Comparison of ENCODE assay signal across 8 cellular contexts in genomic region chr4:77994194-77994721, GRCh38.
DNase-seq lines count a peak whose midpoint lies in the region; ATAC-seq and TF ChIP-seq lines count a peak whose summit lies in the region.

No MANE protein-coding gene starts in this region.

- H2AFZ ChIP-seq in OCI-LY3 (ENCODE audit: low read depth, low read length): 0 out of 2 replicates have a peak overlapping the region, but pooled peaks have one; percentile 6

- no peaks in the 10 kb centered on the region for H3K36me3 ChIP-seq in OCI-LY3 (replicated peaks; ENCODE audit: low read depth, low read length)
- no peaks in the 10 kb centered on the region for H3K36me3 ChIP-seq in ovary

- TF ChIP-seq EP300 in ovary (IDR thresholded peaks at IDR 0.05): no peak

- H4K20me1 ChIP-seq in OCI-LY3 (ENCODE audit: insufficient read depth, low read length): no peaks in the 10 kb centered on the region

- H3K4me1 ChIP-seq in OCI-LY3 (ENCODE audit: low read length) (no peaks in the 10 kb centered on the region), ovary (ENCODE audit: insufficient read depth) (no peaks in the 10 kb centered on the region)

- H3K9me3 ChIP-seq in OCI-LY3 (ENCODE audit: insufficient read depth, low read length) (no peaks in the 10 kb centered on the region), ovary (no peaks in the 10 kb centered on the region)

- intact Hi-C loops in ovary (cut with DNase I): no loop called here

- H3K79me2 ChIP-seq in OCI-LY3 (ENCODE audit: low read length): no peaks in the 10 kb centered on the region

- TF ChIP-seq POLR2A in ovary (IDR thresholded peaks at IDR 0.05): no peak

- no peak overlapping the region for H3K9ac ChIP-seq in OCI-LY3 (ENCODE audit: low read length)

- in situ Hi-C loops in Caki2 (cut with HindIII; ENCODE audit: low pct_unique_long_range_greater_than_20kb, low sequenced_read_pairs): no loop called here

- H3K27ac ChIP-seq in OCI-LY3 (ENCODE audit: low read length) (no peak overlapping the region), ovary (no peak overlapping the region)

- DNase-seq in Caki2 (ENCODE audit: low read depth) (peak; percentile 38), fibroblast of the aortic adventitia (ENCODE audit: low read depth) (peak; percentile 61), pons (ENCODE audit: low spot score) (peak; percentile 29), NCI-H1105 treated with DMSO at 0.1 percent for 48 hours (lab: John Stamatoyannopoulos, UW) (no peak), anterior cingulate cortex (lab: John Stamatoyannopoulos, UW) (no peak), ovary (no peak)

- TF ChIP-seq CTCF in OCI-LY3 (IDR thresholded peaks at IDR 0.05; ENCODE audit: low read depth, low read length): peak; percentile 60
- TF ChIP-seq CTCF in fibroblast of the aortic adventitia (IDR thresholded peaks at IDR 0.05; ENCODE audit: insufficient read depth, low read length): peak; percentile 68
- no peak for TF ChIP-seq CTCF in ovary (IDR thresholded peaks at IDR 0.05)

- peak; percentile 70 for ATAC-seq in GM21576 (IDR thresholded peaks at IDR 0.05; ENCODE audit: unreplicated experiment)

- H3K4me2 ChIP-seq in OCI-LY3 (ENCODE audit: low read length): no peak overlapping the region

- peaks cover 11% of the 10 kb centered on the region; the same call in 1 of the 2 replicates for H3K27me3 ChIP-seq in OCI-LY3 (ENCODE audit: low read depth, low read length)
- no peaks in the 10 kb centered on the region for H3K27me3 ChIP-seq in ovary

- H3K4me3 ChIP-seq in OCI-LY3 (ENCODE audit: low read length) (no peak overlapping the region), fibroblast of the aortic adventitia (ENCODE audit: low read depth, low read length) (no peak overlapping the region), ovary (no peak overlapping the region)

Comparison
In these comparisons a context has a peak if more than half of its experiments do, and no peak if none do; other contexts are left out.
1. DNase-seq: peak in Caki2 (single experiment), fibroblast of the aortic adventitia (single experiment) and pons (single experiment); none in NCI-H1105 treated with DMSO at 0.1 percent for 48 hours (single experiment), anterior cingulate cortex (0 of 58) and ovary (0 of 5).
2. CTCF ChIP-seq: peak in OCI-LY3 (single experiment) and fibroblast of the aortic adventitia (single experiment); none in ovary (0 of 3).